26 cellular contexts compared by ENCODE assay signal in the genomic region with DNA sequence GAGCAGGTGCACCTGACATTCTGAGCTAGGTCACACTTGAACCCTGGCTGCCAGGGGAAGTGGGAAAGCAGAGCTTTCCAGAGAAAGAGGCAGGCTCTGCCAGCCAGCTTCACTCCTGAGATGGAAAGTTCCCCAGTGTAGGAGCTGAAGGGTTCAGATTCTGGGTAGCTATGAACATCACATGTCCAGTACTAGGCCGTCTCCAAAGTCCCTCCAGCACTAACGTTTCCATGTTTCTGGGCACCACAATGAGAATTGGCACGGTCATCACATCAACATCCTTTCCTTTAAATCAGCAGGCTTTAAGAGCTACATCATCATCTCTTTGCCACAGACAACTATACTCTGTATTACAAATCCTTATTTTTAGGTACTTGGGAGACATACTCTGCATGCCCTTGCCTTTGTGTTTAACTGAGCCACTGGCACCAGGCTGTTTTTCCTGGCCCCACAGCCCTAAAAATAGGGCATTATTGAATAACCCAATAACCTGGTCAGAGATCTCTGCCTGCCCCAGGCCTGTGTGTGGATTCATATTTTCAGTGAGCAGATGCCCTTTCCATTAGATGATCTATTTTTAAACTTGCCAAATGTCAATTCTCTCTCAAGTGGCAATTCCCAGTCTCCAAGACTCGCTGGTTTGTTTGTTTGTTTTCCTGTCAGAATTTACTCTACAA. TPM values are rescaled to one million over a fixed set of nuclear protein-coding genes. Genes with fewer than 3 reads are reported as not detected.
DNase-seq lines count a peak whose midpoint lies in the region; ATAC-seq and TF ChIP-seq lines count a peak whose summit lies in the region.
"Had no signal": no experiment of that assay in that cellular context is flagged by ENCODE, and none has a peak within 500 bp of the region (broad histone marks: within the 10 kb centered on the region; RNA-seq: fewer than 3 reads in every experiment).

No MANE protein-coding gene starts in this region.

- 25 to 45% (median 39%) methylated on average over 4 of the region's 4 CpGs for WGBS in heart left ventricle, 4 donors
- 19 to 32% (median 22%) methylated on average over 4 of the region's 4 CpGs for WGBS in psoas muscle, 3 donors

- no peaks in the 10 kb centered on the region for H3K27me3 ChIP-seq in heart left ventricle
- no peaks in the 10 kb centered on the region for H3K27me3 ChIP-seq in psoas muscle (ENCODE audit: insufficient read depth in 3 of 3, low read length in 2 of 3)
- H3K27me3 ChIP-seq: esophagus muscularis mucosa, suprapubic skin had no signal

- H3K9me3 ChIP-seq in heart left ventricle (no peaks in the 10 kb centered on the region), psoas muscle (no peaks in the 10 kb centered on the region)
- H3K9me3 ChIP-seq: esophagus muscularis mucosa, suprapubic skin had no signal

- no peaks in the 10 kb centered on the region for H3K36me3 ChIP-seq in heart left ventricle
- no peaks in the 10 kb centered on the region for H3K36me3 ChIP-seq in psoas muscle (ENCODE audit: insufficient read depth in 1 of 2, low read depth in 1 of 2)
- H3K36me3 ChIP-seq: esophagus muscularis mucosa, suprapubic skin had no signal

- intact Hi-C loops in heart left ventricle (cut with DNase I): no loop called here
- intact Hi-C loops in psoas muscle (cut with DNase I): no loop called here

- TF ChIP-seq POLR2A in heart left ventricle (IDR thresholded peaks at IDR 0.05): no peak

- H3K4me3 ChIP-seq in heart left ventricle (no peak overlapping the region), psoas muscle (peak overlapping the region; percentile 16)
- H3K4me3 ChIP-seq: esophagus muscularis mucosa, PC-9, suprapubic skin had no signal

- DNase-seq in NCI-H1105 treated with DMSO at 0.1 percent for 48 hours (lab: John Stamatoyannopoulos, UW) (peak; percentile 17), NCI-H1105 (lab: John Stamatoyannopoulos, UW) (no peak), NCI-H1694 (lab: John Stamatoyannopoulos, UW) (peak; percentile 11), heart left ventricle (peak in 4 of 5 donors; percentile 26 to 65 (median 50)), psoas muscle (no peak), dedifferentiated amniotic fluid mesenchymal stem cell (ENCODE audit: extremely low spot score) (no peak), NCI-H82 treated with DMSO at 0.1 percent for 48 hours (lab: John Stamatoyannopoulos, UW; ENCODE audit: unreplicated experiment) (no peak)
- DNase-seq: activated CD8-positive, alpha-beta memory T cell treated with anti-CD3 and anti-CD28 coated beads, Interleukin-2, amount 10 ng/mL, durations not matched to agents 7 days and 5 days; activated gamma-delta T cell treated with Interleukin-2 at 50 U/mL for 16 hours; activated T-cell treated with anti-CD3 and anti-CD28 coated beads, Interleukin-2, amount 50 U/mL, for 48 hours; COR-L47; dermis blood vessel endothelial cell; foreskin keratinocyte; kidney glomerular epithelial cell; NCI-H1092; NCI-H2081 treated with DMSO at 0.1 percent for 48 hours; NK-92 treated with Interleukin-12 subunit alpha and Interleukin-12 subunit beta, amount 100 ng/mL, for 24 hours; PC-9; small intestine; stimulated activated naive CD4-positive, alpha-beta T cell; T-helper 2 cell had no signal

- ATAC-seq in heart left ventricle: peak; percentile 82 to 95 (median 90)
- peak; percentile 82 to 96 (median 85) for ATAC-seq in psoas muscle
- ATAC-seq in GM18858 (IDR thresholded peaks at IDR 0.05; ENCODE audit: unreplicated experiment): no peak
- ATAC-seq: activated CD8-positive, alpha-beta memory T cell treated with anti-CD3 and anti-CD28 coated beads, Interleukin-2, amount 10 ng/mL, durations not matched to agents 7 days and 5 days; foreskin keratinocyte had no signal

- H3K4me1 ChIP-seq in heart left ventricle (peaks cover 0 to 29% (median 10%) of the 10 kb centered on the region in 12 donors), psoas muscle (peaks cover 44% of the 10 kb centered on the region)
- H3K4me1 ChIP-seq: foreskin keratinocyte, suprapubic skin had no signal

- no peak for TF ChIP-seq CTCF in heart left ventricle (IDR thresholded peaks at IDR 0.05)
- no peak for TF ChIP-seq CTCF in psoas muscle (IDR thresholded peaks at IDR 0.05)

- H3K27ac ChIP-seq in heart left ventricle (peak overlapping the region; percentile 16 to 89 (median 71)), psoas muscle (peak overlapping the region; percentile 91)
- H3K27ac ChIP-seq: 22Rv1, C4-2B, esophagus muscularis mucosa, foreskin keratinocyte, PC-9, suprapubic skin had no signal

RNA-seq across cellular contexts. Expression of a gene that starts 35.4 kb away (rescaled TPM):
- total RNA-seq in heart left ventricle: 10 to 100 TPM; 26.3 to 53.7 (median 36.8) TPM
- 10 to 100 TPM; 13.9 to 15.4 TPM for polyA plus RNA-seq in heart left ventricle
- 10 to 100 TPM; 48.7 to 67.9 (median 59.5) TPM for total RNA-seq in psoas muscle
- polyA plus RNA-seq in psoas muscle: 10 to 100 TPM; 14.6 to 64.8 (median 21.4) TPM

Comparison
In these comparisons a context has a peak if more than half of its experiments do, and no peak if none do; other contexts are left out.
1. DNase-seq: peak in NCI-H1105 treated with DMSO at 0.1 percent for 48 hours (single experiment), NCI-H1694 (single experiment) and heart left ventricle (4 of 5); none in NCI-H1105 (single experiment), psoas muscle (0 of 2), dedifferentiated amniotic fluid mesenchymal stem cell (single experiment) and NCI-H82 treated with DMSO at 0.1 percent for 48 hours (single experiment).